In genomic region chr6:170446841-170447560, GRCh38 we compare ENCODE assay signal across 1 cellular context.
A peak's percentile ranks its signal among the peaks of the same experiment; 100 is the strongest.
TF ChIP-seq lines count a peak whose summit lies in the region.

No MANE protein-coding gene starts in this region.

TF ChIP-seq in H1, 55 proteins besides CTCF, POLR2A, EP300 and RAD21:
- TF ChIP-seq E2F6 (IDR thresholded peaks at IDR 0.05) (peak; percentile 57; the same call in 1 of the 2 replicates), YY1 (IDR thresholded peaks at IDR 0.05; ENCODE audit: low read depth, low read length) (no peak)
